ENCODE assay signal across 25 cellular contexts in the genomic region with DNA sequence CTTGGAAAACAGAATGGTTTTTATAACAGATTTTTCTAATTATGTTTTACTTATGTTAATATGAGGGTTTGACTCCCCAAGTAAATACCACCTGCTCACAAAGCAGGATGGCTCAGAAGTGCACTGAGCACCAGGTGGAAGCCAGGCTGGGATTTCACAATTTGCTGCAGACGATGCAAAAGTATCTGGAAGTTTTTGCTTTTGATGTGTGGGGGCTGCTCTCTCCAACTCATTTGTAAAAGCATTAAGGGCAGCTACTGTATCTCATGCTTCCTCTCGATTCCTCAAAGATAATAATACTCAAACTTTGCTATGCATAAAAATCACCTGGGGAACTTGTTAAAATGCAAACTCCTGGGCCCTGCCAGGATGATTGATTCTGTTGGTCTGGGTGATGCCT. TPM values are rescaled to one million over a fixed set of nuclear protein-coding genes. Genes with fewer than 3 reads are reported as not detected.
DNase-seq lines count a peak whose midpoint lies in the region; ATAC-seq and TF ChIP-seq lines count a peak whose summit lies in the region.
"Had no signal": no experiment of that assay in that cellular context is flagged by ENCODE, and none has a peak within 500 bp of the region (broad histone marks: within the 10 kb centered on the region; RNA-seq: fewer than 3 reads in every experiment).

No MANE protein-coding gene starts in this region.

- no peaks in the 10 kb centered on the region for H3K79me2 ChIP-seq in OCI-LY7 (ENCODE audit: insufficient read depth, low read depth, low read length)

- no peak overlapping the region for H3K27ac ChIP-seq in OCI-LY7 (ENCODE audit: low read depth, low read length, poor library complexity, severe bottlenecking)
- H3K27ac ChIP-seq in caudate nucleus (ENCODE audit: low read depth, low read length), result peak overlapping the region; percentile 36
- H3K27ac ChIP-seq: BLaER1 had no signal

- peaks cover 8% of the 10 kb centered on the region for H3K4me1 Mint-ChIP-seq in activated naive CD4-positive, alpha-beta T cell treated with anti-CD3 and anti-CD28 coated beads, Interleukin-2, amount 50 U/mL, for 24 hours

- intact Hi-C loops in OCI-LY7 (cut with micrococcal nuclease; ENCODE audit: unreplicated experiment), result loop anchor here (5.0 kb wide), 1 partner anchor 165 kb away; a partner anchor contains a TSS

- POLR2A ChIA-PET in OCI-LY7 (lab: Charles Lee), result interaction anchor here (0.6 to 2.6 kb wide), 5 partner anchors 8 to 432 kb away, joined by 3 to 17 read pairs (median 3); no protein-coding TSS in a partner anchor

- no peak for TF ChIP-seq CTCF in OCI-LY7 (conservative IDR thresholded peaks at IDR 0.05; ENCODE audit: low read length)

- peaks cover 54% of the 10 kb centered on the region for H3K4me1 ChIP-seq in OCI-LY7 (ENCODE audit: insufficient read depth, low read length, poor library complexity, severe bottlenecking)
- H3K4me1 ChIP-seq: BE2C, BLaER1 had no signal

- H3K9me2 ChIP-seq in OCI-LY7 (ENCODE audit: insufficient read depth, low read length), result no peaks in the 10 kb centered on the region

- peak overlapping the region; percentile 89; the same call in 1 of the 2 replicates for H2AFZ ChIP-seq in OCI-LY7 (ENCODE audit: low read length)

- no peaks in the 10 kb centered on the region for H3K9me3 Mint-ChIP-seq in activated naive CD4-positive, alpha-beta T cell treated with anti-CD3 and anti-CD28 coated beads, Interleukin-2, amount 50 U/mL, for 24 hours
- H3K9me3 Mint-ChIP-seq in activated naive CD4-positive, alpha-beta T cell treated with anti-CD3 and anti-CD28 coated beads, Interleukin-2, amount 50 U/mL, for 72 hours, result no peaks in the 10 kb centered on the region
- H3K9me3 Mint-ChIP-seq: CD4-positive, CD25-positive, alpha-beta regulatory T cell; CD8-positive, alpha-beta memory T cell had no signal

- no TSS peak for BruUV-seq in OCI-LY7 (replicated peaks; lab: Mats Ljungman, UMichigan)

- H3K27me3 Mint-ChIP-seq in activated naive CD4-positive, alpha-beta T cell treated with anti-CD3 and anti-CD28 coated beads, Interleukin-2, amount 50 U/mL, for 24 hours, result no peaks in the 10 kb centered on the region
- H3K27me3 Mint-ChIP-seq: CD4-positive, CD25-positive, alpha-beta regulatory T cell; CD8-positive, alpha-beta memory T cell had no signal

- CTCF ChIA-PET in OCI-LY7 (lab: Charles Lee; ENCODE audit: unreplicated experiment), result no interaction called here

- DNase-seq in activated naive CD4-positive, alpha-beta T cell treated with anti-CD3 and anti-CD28 coated beads, Interleukin-2, amount 50 U/mL, for 72 hours (ENCODE audit: low spot score in 2 of 2), result no peak
- DNase-seq in OCI-LY7 (ENCODE audit: low spot score) (no peak), caudate nucleus (lab: John Stamatoyannopoulos, UW) (peak in 2 of 61 donors; percentile 21 to 41), putamen (ENCODE audit: low spot score) (peak; percentile 52), HUDEP-2 (lab: John Stamatoyannopoulos, UW; ENCODE audit: unreplicated experiment in 76 of 76) (no peak), germinal center (ENCODE audit: low spot score) (no peak), LoVo (ENCODE audit: low spot score) (no peak)
- DNase-seq: 8988T; ACHN; BE2C; C1 segment of cervical spinal cord; CD4-positive, CD25-positive, alpha-beta regulatory T cell; CD8-positive, alpha-beta memory T cell; DMS 273 treated with DMSO at 0.1 percent for 48 hours; DMS153; DMS53; DMS79; DND-41; EL; GDM1 had no signal

- no peak overlapping the region for H3K4me3 Mint-ChIP-seq in activated naive CD4-positive, alpha-beta T cell treated with anti-CD3 and anti-CD28 coated beads, Interleukin-2, amount 50 U/mL, for 24 hours
- H3K4me3 Mint-ChIP-seq: CD14-positive monocyte; CD4-positive, alpha-beta memory T cell; CD4-positive, CD25-positive, alpha-beta regulatory T cell; CD8-positive, alpha-beta memory T cell had no signal

- peak overlapping the region; percentile 8 for H3K27ac Mint-ChIP-seq in activated naive CD4-positive, alpha-beta T cell treated with anti-CD3 and anti-CD28 coated beads, Interleukin-2, amount 50 U/mL, for 24 hours
- no peak overlapping the region for H3K27ac Mint-ChIP-seq in activated naive CD4-positive, alpha-beta T cell treated with anti-CD3 and anti-CD28 coated beads, Interleukin-2, amount 50 U/mL, for 72 hours

- ATAC-seq in activated naive CD4-positive, alpha-beta T cell treated with anti-CD3 and anti-CD28 coated beads, Interleukin-2, amount 50 U/mL, for 72 hours, result no peak
- ATAC-seq: GM12878 had no signal

- peaks cover 12% of the 10 kb centered on the region; the same call in 1 of the 2 replicates for H3K9me3 ChIP-seq in OCI-LY7 (ENCODE audit: low read length)
- H3K9me3 ChIP-seq: BE2C, BLaER1 had no signal

- H3K4me2 ChIP-seq in OCI-LY7 (ENCODE audit: low read length), result peak overlapping the region; percentile 53
- H3K4me2 ChIP-seq: BLaER1 had no signal

- 0 out of 2 replicates have a peak, but pooled peaks cover 3% of the 10 kb centered on the region for H3K36me3 ChIP-seq in OCI-LY7 (ENCODE audit: insufficient read depth, low read length)
- H3K36me3 ChIP-seq: BE2C, BLaER1 had no signal

- peaks cover 2% of the 10 kb centered on the region for H3K36me3 Mint-ChIP-seq in activated naive CD4-positive, alpha-beta T cell treated with anti-CD3 and anti-CD28 coated beads, Interleukin-2, amount 50 U/mL, for 24 hours
- no peaks in the 10 kb centered on the region for H3K36me3 Mint-ChIP-seq in activated naive CD4-positive, alpha-beta T cell treated with anti-CD3 and anti-CD28 coated beads, Interleukin-2, amount 50 U/mL, for 72 hours
- H3K36me3 Mint-ChIP-seq: CD4-positive, alpha-beta memory T cell; CD4-positive, CD25-positive, alpha-beta regulatory T cell had no signal

- no peaks in the 10 kb centered on the region for H4K20me1 ChIP-seq in OCI-LY7 (ENCODE audit: insufficient read depth, low read length)
- H4K20me1 ChIP-seq: BLaER1 had no signal

- H3K4me3 ChIP-seq in OCI-LY7 (ENCODE audit: low read depth, low read length, poor library complexity, severe bottlenecking), result peak overlapping the region; percentile 3
- H3K4me3 ChIP-seq: BLaER1, GM12878 had no signal

RNA-seq across cellular contexts. Expression of a gene that starts 23.9 kb away (rescaled TPM):
- total RNA-seq in activated naive CD4-positive, alpha-beta T cell treated with anti-CD3 and anti-CD28 coated beads, Interleukin-2, amount 50 U/mL, for 72 hours, result 10 to 100 TPM; 30.6 to 34.2 TPM
- total RNA-seq in OCI-LY7 (2014; rRNA removed; shearing (Covaris generic)), result 42.5 and 44.9 TPM in 2 replicates
- total RNA-seq in OCI-LY7 (2022), result 31.8 and 36.2 TPM in 2 replicates
